In the genomic region with DNA sequence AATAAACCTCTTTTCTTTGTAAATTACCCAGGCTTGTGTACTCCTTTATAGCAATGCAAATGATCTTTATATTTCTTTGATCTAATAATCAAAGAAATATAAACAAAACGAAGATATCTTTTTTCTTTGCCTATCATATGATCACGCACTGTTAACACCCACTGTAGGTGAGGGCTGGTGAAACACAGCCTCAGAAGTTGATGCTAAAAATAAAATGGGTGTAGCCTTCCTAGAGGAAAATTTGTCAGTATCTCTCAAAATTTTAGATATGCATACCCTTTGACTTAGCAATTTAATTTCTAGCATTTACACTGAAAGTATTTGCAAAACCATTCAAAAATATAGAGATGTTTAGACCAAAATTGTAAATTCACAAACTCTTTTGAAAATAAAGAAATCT, we compare ENCODE assay signal across 1 cellular context.
TF ChIP-seq lines count a peak whose summit lies in the region.

No MANE protein-coding gene starts in this region.

TF ChIP-seq in HCT116, 20 proteins besides CTCF, POLR2A, EP300 and RAD21 (continued from another document):
- TF ChIP-seq, protein P1, sequence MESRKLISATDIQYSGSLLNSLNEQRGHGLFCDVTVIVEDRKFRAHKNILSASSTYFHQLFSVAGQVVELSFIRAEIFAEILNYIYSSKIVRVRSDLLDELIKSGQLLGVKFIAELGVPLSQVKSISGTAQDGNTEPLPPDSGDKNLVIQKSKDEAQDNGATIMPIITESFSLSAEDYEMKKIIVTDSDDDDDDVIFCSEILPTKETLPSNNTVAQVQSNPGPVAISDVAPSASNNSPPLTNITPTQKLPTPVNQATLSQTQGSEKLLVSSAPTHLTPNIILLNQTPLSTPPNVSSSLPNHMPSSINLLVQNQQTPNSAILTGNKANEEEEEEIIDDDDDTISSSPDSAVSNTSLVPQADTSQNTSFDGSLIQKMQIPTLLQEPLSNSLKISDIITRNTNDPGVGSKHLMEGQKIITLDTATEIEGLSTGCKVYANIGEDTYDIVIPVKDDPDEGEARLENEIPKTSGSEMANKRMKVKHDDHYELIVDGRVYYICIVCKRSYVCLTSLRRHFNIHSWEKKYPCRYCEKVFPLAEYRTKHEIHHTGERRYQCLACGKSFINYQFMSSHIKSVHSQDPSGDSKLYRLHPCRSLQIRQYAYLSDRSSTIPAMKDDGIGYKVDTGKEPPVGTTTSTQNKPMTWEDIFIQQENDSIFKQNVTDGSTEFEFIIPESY (IDR thresholded peaks at IDR 0.05; ENCODE audit: extremely low read depth, insufficient replicate concordance, low read length): no peak
- no peak for TF ChIP-seq EZH2phosphoT487 (IDR thresholded peaks at IDR 0.05; ENCODE audit: borderline replicate concordance)
- TF ChIP-seq, protein P2, sequence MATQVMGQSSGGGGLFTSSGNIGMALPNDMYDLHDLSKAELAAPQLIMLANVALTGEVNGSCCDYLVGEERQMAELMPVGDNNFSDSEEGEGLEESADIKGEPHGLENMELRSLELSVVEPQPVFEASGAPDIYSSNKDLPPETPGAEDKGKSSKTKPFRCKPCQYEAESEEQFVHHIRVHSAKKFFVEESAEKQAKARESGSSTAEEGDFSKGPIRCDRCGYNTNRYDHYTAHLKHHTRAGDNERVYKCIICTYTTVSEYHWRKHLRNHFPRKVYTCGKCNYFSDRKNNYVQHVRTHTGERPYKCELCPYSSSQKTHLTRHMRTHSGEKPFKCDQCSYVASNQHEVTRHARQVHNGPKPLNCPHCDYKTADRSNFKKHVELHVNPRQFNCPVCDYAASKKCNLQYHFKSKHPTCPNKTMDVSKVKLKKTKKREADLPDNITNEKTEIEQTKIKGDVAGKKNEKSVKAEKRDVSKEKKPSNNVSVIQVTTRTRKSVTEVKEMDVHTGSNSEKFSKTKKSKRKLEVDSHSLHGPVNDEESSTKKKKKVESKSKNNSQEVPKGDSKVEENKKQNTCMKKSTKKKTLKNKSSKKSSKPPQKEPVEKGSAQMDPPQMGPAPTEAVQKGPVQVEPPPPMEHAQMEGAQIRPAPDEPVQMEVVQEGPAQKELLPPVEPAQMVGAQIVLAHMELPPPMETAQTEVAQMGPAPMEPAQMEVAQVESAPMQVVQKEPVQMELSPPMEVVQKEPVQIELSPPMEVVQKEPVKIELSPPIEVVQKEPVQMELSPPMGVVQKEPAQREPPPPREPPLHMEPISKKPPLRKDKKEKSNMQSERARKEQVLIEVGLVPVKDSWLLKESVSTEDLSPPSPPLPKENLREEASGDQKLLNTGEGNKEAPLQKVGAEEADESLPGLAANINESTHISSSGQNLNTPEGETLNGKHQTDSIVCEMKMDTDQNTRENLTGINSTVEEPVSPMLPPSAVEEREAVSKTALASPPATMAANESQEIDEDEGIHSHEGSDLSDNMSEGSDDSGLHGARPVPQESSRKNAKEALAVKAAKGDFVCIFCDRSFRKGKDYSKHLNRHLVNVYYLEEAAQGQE (IDR thresholded peaks at IDR 0.05; ENCODE audit: low read depth): no peak
